28 cellular contexts compared by ENCODE assay signal in genomic region chr11:2755071-2755470, GRCh38.
"Had no signal": no experiment of that assay in that cellular context is flagged by ENCODE, and none has a peak within 500 bp of the region (broad histone marks: within the 10 kb centered on the region; RNA-seq: fewer than 3 reads in every experiment).

No MANE protein-coding gene starts in this region.

- H3K36me3 ChIP-seq: neural progenitor cell, ovary, stomach, thoracic aorta, thyroid gland, tibial nerve, upper lobe of left lung, vagina had no signal

- H3K4me1 Mint-ChIP-seq: natural killer cell; stimulated activated effector memory CD8-positive, alpha-beta T cell treated with anti-CD3 and anti-CD28 coated beads, Interleukin-12 subunit alpha, Interleukin-12 subunit beta, amount 100 ng/mL, for 72 hours had no signal

- H2AFZ ChIP-seq: neural progenitor cell, parathyroid adenoma had no signal

- H3K9me3 ChIP-seq: ovary, thoracic aorta, thyroid gland, upper lobe of left lung, vagina had no signal

- H3K27ac ChIP-seq: neural progenitor cell, ovary, parathyroid adenoma, psoas muscle, skin epidermis, stomach, thoracic aorta, thyroid gland, tibial nerve, upper lobe of left lung, vagina had no signal

- H3K4me3 Mint-ChIP-seq: naive thymus-derived CD4-positive, alpha-beta T cell; natural killer cell; nephron; neural progenitor cell; stimulated activated effector memory CD8-positive, alpha-beta T cell treated with anti-CD3 and anti-CD28 coated beads, Interleukin-12 subunit alpha, Interleukin-12 subunit beta, amount 100 ng/mL, for 72 hours; stimulated activated naive B cell treated with anti-CD40 and anti-IgM and Interleukin-4, amounts not matched to agents 10 μg/mL and 1 μg/mL and 100 μg/mL, for 72 hours; stimulated activated naive CD8-positive, alpha-beta T cell treated with anti-CD3 and anti-CD28 coated beads, Interleukin-15, Interleukin-2, amounts not matched to agents 100 ng/mL and 50 ng/mL, for 24 hours had no signal

- H3K27ac Mint-ChIP-seq: naive thymus-derived CD4-positive, alpha-beta T cell; natural killer cell; nephron; neural progenitor cell; progenitor cell of endocrine pancreas; stimulated activated effector memory CD8-positive, alpha-beta T cell treated with anti-CD3 and anti-CD28 coated beads, Interleukin-12 subunit alpha, Interleukin-12 subunit beta, amount 100 ng/mL, for 72 hours; stimulated activated naive B cell treated with anti-CD40 and anti-IgM and Interleukin-4, amounts not matched to agents 10 μg/mL and 1 μg/mL and 100 μg/mL, for 72 hours; stimulated activated naive CD8-positive, alpha-beta T cell treated with anti-CD3 and anti-CD28 coated beads, Interleukin-15, Interleukin-2, amounts not matched to agents 100 ng/mL and 50 ng/mL, for 24 hours had no signal

- H3K4me2 ChIP-seq: neural progenitor cell, smooth muscle cell had no signal

- H3K9me3 Mint-ChIP-seq: natural killer cell; stimulated activated effector memory CD8-positive, alpha-beta T cell treated with anti-CD3 and anti-CD28 coated beads, Interleukin-12 subunit alpha, Interleukin-12 subunit beta, amount 100 ng/mL, for 72 hours had no signal

- H3K4me3 ChIP-seq: neural progenitor cell, ovary, psoas muscle, skin epidermis, smooth muscle cell, stomach, thoracic aorta, thyroid gland, tibial nerve, upper lobe of left lung, vagina had no signal

- H3K9ac ChIP-seq: neural progenitor cell, parathyroid adenoma had no signal

- H3K79me2 ChIP-seq: parathyroid adenoma had no signal

- FAIRE-seq: urothelium cell line had no signal

- H3K27me3 ChIP-seq: ovary, stomach, thyroid gland, tibial nerve, upper lobe of left lung, vagina had no signal

- ATAC-seq: naive thymus-derived CD4-positive, alpha-beta T cell; natural killer cell; psoas muscle; right cardiac atrium; sciatic nerve; stimulated activated effector memory CD8-positive, alpha-beta T cell treated with anti-CD3 and anti-CD28 coated beads, Interleukin-12 subunit alpha, Interleukin-12 subunit beta, amount 100 ng/mL, for 72 hours; stimulated activated naive B cell treated with anti-CD40 and anti-IgM and Interleukin-4, amounts not matched to agents 10 μg/mL and 1 μg/mL and 100 μg/mL, for 72 hours had no signal

- DNase-seq: naive thymus-derived CD4-positive, alpha-beta T cell; natural killer cell; occipital lobe; ovary; psoas muscle; right cardiac atrium; stimulated activated CD4-positive, alpha-beta T cell treated with anti-CD3 and anti-CD28 coated beads, Interleukin-15, amount 100 ng/mL, for 24 hours; stimulated activated CD4-positive, alpha-beta T cell treated with anti-CD3 and anti-CD28 coated beads, Interleukin-2, amount 100 ng/mL, for 24 hours; stimulated activated CD4-positive, alpha-beta T cell treated with anti-CD3 and anti-CD28 coated beads, Interleukin-2, amount 100 ng/mL, for 48 hours; stimulated activated CD4-positive, alpha-beta T cell treated with anti-CD3 and anti-CD28 coated beads, Interleukin-4, amount 100 ng/mL, for 24 hours; stimulated activated naive B cell treated with anti-CD40 and anti-IgM and Interleukin-4, amounts not matched to agents 10 μg/mL and 1 μg/mL and 100 μg/mL, for 72 hours; stimulated activated naive CD4-positive, alpha-beta T cell treated with Interleukin-2 at 50 U/mL for 16 hours; stomach; thyroid gland; upper lobe of left lung had no signal

- H3K4me1 ChIP-seq: parathyroid adenoma, psoas muscle, upper lobe of left lung, vagina had no signal

- H3K27me3 Mint-ChIP-seq: naive thymus-derived CD4-positive, alpha-beta T cell; stimulated activated naive CD8-positive, alpha-beta T cell treated with anti-CD3 and anti-CD28 coated beads, Interleukin-15, Interleukin-2, amounts not matched to agents 100 ng/mL and 50 ng/mL, for 24 hours had no signal

- H3K36me3 Mint-ChIP-seq: natural killer cell; neural progenitor cell; stimulated activated effector memory CD8-positive, alpha-beta T cell treated with anti-CD3 and anti-CD28 coated beads, Interleukin-12 subunit alpha, Interleukin-12 subunit beta, amount 100 ng/mL, for 72 hours had no signal
